8 cellular contexts compared by ENCODE assay signal in the genomic region with DNA sequence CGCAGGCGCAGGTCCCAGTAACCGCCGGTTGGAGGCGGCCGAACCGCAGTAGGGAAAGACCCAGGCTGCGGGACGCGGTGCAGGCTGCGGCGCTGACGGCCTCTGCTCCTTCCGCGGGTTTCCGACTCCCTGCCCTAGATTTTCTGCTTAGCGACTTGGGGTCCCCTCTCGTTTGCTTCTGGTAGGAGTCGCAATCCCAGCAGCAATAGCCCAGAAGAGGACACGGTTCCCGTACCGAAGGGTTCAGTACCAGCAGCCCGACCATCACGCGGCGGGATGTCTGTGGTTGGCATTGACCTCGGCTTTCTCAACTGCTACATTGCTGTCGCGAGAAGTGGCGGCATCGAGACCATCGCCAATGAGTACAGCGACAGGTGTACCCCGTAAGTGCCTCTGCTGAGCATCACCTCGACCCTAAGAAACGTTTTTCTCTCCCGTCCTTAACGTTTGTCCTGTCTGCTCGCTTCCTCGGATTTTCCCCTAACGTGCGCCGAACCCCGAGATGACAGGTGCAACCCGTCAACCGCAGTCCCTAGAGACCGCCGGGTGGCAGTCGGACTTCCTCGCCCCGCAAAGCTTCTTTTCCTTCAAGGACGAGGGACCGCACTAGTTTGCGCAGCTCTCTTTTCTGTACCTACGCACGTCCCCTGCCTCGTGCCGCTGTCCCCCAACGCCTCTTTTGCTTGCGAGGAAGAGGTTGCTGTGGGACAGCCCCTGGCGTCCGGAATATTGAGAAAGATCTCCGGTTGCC. TPM values are rescaled to one million over a fixed set of nuclear protein-coding genes. Genes with fewer than 3 reads are reported as not detected.
DNase-seq lines count a peak whose midpoint lies in the region; ATAC-seq, FAIRE-seq and TF ChIP-seq lines count a peak whose summit lies in the region.

A gene (plus strand): TSS at position 48 of the 751 bp plus-strand sequence. CDS start 229 bp downstream, at position 277.

- peak within 1 kb of the TSS; percentile 6 for H3K27ac Mint-ChIP-seq in activated naive CD4-positive, alpha-beta T cell treated with anti-CD3 and anti-CD28 coated beads, Interleukin-2, amount 50 U/mL, for 24 hours
- peak within 1 kb of the TSS; percentile 90 for H3K27ac Mint-ChIP-seq in osteocyte (ENCODE audit: unreplicated experiment)

- peak; percentile 53 for TF ChIP-seq CTCF in osteocyte (IDR thresholded peaks at IDR 0.05)

- intact Hi-C loops in head of caudate nucleus (cut with DNase I): loop anchor here (2.0 kb wide), 1 partner anchor 278 kb away; a partner anchor contains a TSS

- H3K36me3 Mint-ChIP-seq in activated naive CD4-positive, alpha-beta T cell treated with anti-CD3 and anti-CD28 coated beads, Interleukin-2, amount 50 U/mL, for 24 hours: peaks cover 1% of the 10 kb centered on the region
- no peaks in the 10 kb centered on the region for H3K36me3 Mint-ChIP-seq in osteocyte (ENCODE audit: unreplicated experiment)

- peaks cover 17% of the 10 kb centered on the region for H3K4me1 Mint-ChIP-seq in activated naive CD4-positive, alpha-beta T cell treated with anti-CD3 and anti-CD28 coated beads, Interleukin-2, amount 50 U/mL, for 24 hours
- H3K4me1 Mint-ChIP-seq in osteocyte (ENCODE audit: unreplicated experiment): peaks cover 7% of the 10 kb centered on the region

- H3K27me3 Mint-ChIP-seq in activated naive CD4-positive, alpha-beta T cell treated with anti-CD3 and anti-CD28 coated beads, Interleukin-2, amount 50 U/mL, for 24 hours: peaks cover 45% of the 10 kb centered on the region
- peaks cover 16% of the 10 kb centered on the region for H3K27me3 Mint-ChIP-seq in osteocyte (ENCODE audit: unreplicated experiment)

- ATAC-seq in GM21515 (IDR thresholded peaks at IDR 0.05; ENCODE audit: unreplicated experiment): peak; percentile 43

- DNase-seq in EL: peak; percentile 41
- DNase-seq in HUDEP-2 (lab: John Stamatoyannopoulos, UW; ENCODE audit: unreplicated experiment in 76 of 76): peak in 64 of 76 experiments; percentile 1 to 92 (median 67)
- peak; percentile 40 for DNase-seq in RCC 7860 (ENCODE audit: low spot score)
- DNase-seq in head of caudate nucleus: peak; percentile 27 to 94 (median 54)
- DNase-seq in osteocyte (ENCODE audit: extremely low spot score, unreplicated experiment): no peak
- no peak for DNase-seq in GF-D8 (lab: John Stamatoyannopoulos, UW)

- peaks cover 6% of the 10 kb centered on the region for H3K9me3 Mint-ChIP-seq in activated naive CD4-positive, alpha-beta T cell treated with anti-CD3 and anti-CD28 coated beads, Interleukin-2, amount 50 U/mL, for 24 hours
- H3K9me3 Mint-ChIP-seq in osteocyte (ENCODE audit: unreplicated experiment): no peaks in the 10 kb centered on the region

- H3K4me3 Mint-ChIP-seq in activated naive CD4-positive, alpha-beta T cell treated with anti-CD3 and anti-CD28 coated beads, Interleukin-2, amount 50 U/mL, for 24 hours: peak within 1 kb of the TSS; percentile 91
- peak within 1 kb of the TSS; percentile 95 for H3K4me3 Mint-ChIP-seq in osteocyte (ENCODE audit: unreplicated experiment)

- no peak for FAIRE-seq in RCC 7860 (lab: Jason Lieb, UNC)

RNA-seq across cellular contexts. Expression of the gene that starts here (rescaled TPM):
- 1.7 and 2.5 TPM in 2 replicates for total RNA-seq in osteocyte

Comparison
In these comparisons a context has a peak if more than half of its experiments do, and no peak if none do; other contexts are left out.
1. DNase-seq: peak in EL (single experiment), HUDEP-2 (64 of 76), RCC 7860 (single experiment) and head of caudate nucleus (42 of 42); none in osteocyte (single experiment) and GF-D8 (single experiment).